In the genomic region with DNA sequence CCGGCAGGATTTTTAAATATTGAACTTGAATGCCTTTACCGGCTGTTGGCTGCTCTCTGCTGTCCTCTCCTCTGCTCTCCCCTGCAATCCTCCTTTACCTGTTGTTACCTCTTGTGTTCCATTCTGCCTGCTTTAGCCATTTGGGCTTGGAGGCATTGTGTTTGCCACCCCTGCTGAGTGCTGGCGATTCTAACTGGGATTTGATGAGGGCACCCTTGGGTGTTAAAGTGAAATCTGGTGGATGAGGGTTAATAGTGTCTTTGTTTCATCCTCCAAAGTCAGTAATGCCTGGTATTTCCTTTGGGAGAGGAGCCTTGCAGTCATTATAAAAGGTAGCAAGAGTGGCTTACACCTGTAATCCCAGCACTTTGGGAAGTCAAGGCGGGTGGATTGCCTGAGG, we compare ENCODE assay signal across 16 cellular contexts. TPM values are rescaled to one million over a fixed set of nuclear protein-coding genes. Genes with fewer than 3 reads are reported as not detected.
DNase-seq lines count a peak whose midpoint lies in the region; ATAC-seq and TF ChIP-seq lines count a peak whose summit lies in the region.
"Had no signal": no experiment of that assay in that cellular context is flagged by ENCODE, and none has a peak within 500 bp of the region (broad histone marks: within the 10 kb centered on the region; RNA-seq: fewer than 3 reads in every experiment).

No MANE protein-coding gene starts in this region.

- no peaks in the 10 kb centered on the region for H3K79me1 ChIP-seq in mesenchymal stem cell (replicated peaks; ENCODE audit: low read length, poor library complexity, severe bottlenecking)

- peaks cover 28% of the 10 kb centered on the region for H3K4me1 ChIP-seq in mesenchymal stem cell (ENCODE audit: control insufficient read depth, insufficient read depth, low read depth, low read length)

- peak overlapping the region; percentile 14 for H2AK5ac ChIP-seq in mesenchymal stem cell (ENCODE audit: low read length, severe bottlenecking)

- no peak overlapping the region for H3K4me3 Mint-ChIP-seq in stimulated activated naive CD8-positive, alpha-beta T cell treated with anti-CD3 and anti-CD28 coated beads, Interleukin-15, amount 100 ng/mL, for 72 hours
- no peak overlapping the region for H3K4me3 Mint-ChIP-seq in WTC11
- H3K4me3 Mint-ChIP-seq: activated CD4-positive, alpha-beta T cell treated with anti-CD3 and anti-CD28 coated beads for 36 hours had no signal

- H4K8ac ChIP-seq in mesenchymal stem cell (ENCODE audit: low read length): no peak overlapping the region

- H3K27ac Mint-ChIP-seq in stimulated activated naive CD8-positive, alpha-beta T cell treated with anti-CD3 and anti-CD28 coated beads, Interleukin-15, amount 100 ng/mL, for 72 hours: peak overlapping the region; percentile 53 to 91
- peak overlapping the region; percentile 96 for H3K27ac Mint-ChIP-seq in WTC11
- H3K27ac Mint-ChIP-seq: activated CD4-positive, alpha-beta T cell treated with anti-CD3 and anti-CD28 coated beads for 36 hours had no signal

- H4K91ac ChIP-seq in mesenchymal stem cell (ENCODE audit: low read length): peak overlapping the region; percentile 4

- no peaks in the 10 kb centered on the region; the same call in 1 of the 2 replicates for H3K36me3 Mint-ChIP-seq in WTC11

- peaks cover 5 to 15% of the 10 kb centered on the region in 2 experiments for H3K36me3 ChIP-seq in mesenchymal stem cell (ENCODE audit: control insufficient read depth in 1 of 2, insufficient read depth in 2 of 2, low read depth in 1 of 2, low read length in 2 of 2)
- H3K36me3 ChIP-seq: lower lobe of right lung had no signal

- WGBS in mesenchymal stem cell: 93% methylated on average over 4 of the region's 4 CpGs

- CTCF ChIA-PET in WTC11 (lab: Charles Lee): interaction anchor here (3.4 kb wide), 1 partner anchor 14 kb away, joined by 10 read pairs; no protein-coding TSS in a partner anchor

- H2AFZ ChIP-seq in mesenchymal stem cell (ENCODE audit: low read depth, low read length): no peak overlapping the region

- no peak overlapping the region for H2BK5ac ChIP-seq in mesenchymal stem cell (ENCODE audit: low read depth, low read length, poor library complexity, severe bottlenecking)

- no peaks in the 10 kb centered on the region for H3K9me3 ChIP-seq in mesenchymal stem cell (ENCODE audit: control insufficient read depth, low read length)
- H3K9me3 ChIP-seq: lower lobe of right lung had no signal

- no peak overlapping the region for H3K4me2 ChIP-seq in mesenchymal stem cell (ENCODE audit: low read length, poor library complexity, severe bottlenecking)

- H3K4me1 Mint-ChIP-seq in stimulated activated naive CD8-positive, alpha-beta T cell treated with anti-CD3 and anti-CD28 coated beads, Interleukin-15, amount 100 ng/mL, for 72 hours: peaks cover 86% of the 10 kb centered on the region
- peaks cover 47% of the 10 kb centered on the region for H3K4me1 Mint-ChIP-seq in WTC11

- no peaks in the 10 kb centered on the region for H3K9me3 Mint-ChIP-seq in stimulated activated naive CD8-positive, alpha-beta T cell treated with anti-CD3 and anti-CD28 coated beads, Interleukin-15, amount 100 ng/mL, for 72 hours
- H3K9me3 Mint-ChIP-seq in WTC11: no peaks in the 10 kb centered on the region
- H3K9me3 Mint-ChIP-seq: immature natural killer cell, naive B cell had no signal

- peak overlapping the region; percentile 11 to 64 for H3K18ac ChIP-seq in mesenchymal stem cell (ENCODE audit: low read depth in 1 of 2, low read length in 2 of 2)

- no peak for DNase-seq in stimulated activated naive CD8-positive, alpha-beta T cell treated with anti-CD3 and anti-CD28 coated beads, Interleukin-15, amount 100 ng/mL, for 72 hours
- no peak for DNase-seq in stimulated activated naive CD8-positive, alpha-beta T cell treated with anti-CD3 and anti-CD28 coated beads, Interleukin-15, Interleukin-2, amounts not matched to agents 100 U/mL and 50 U/mL, for 24 hours
- DNase-seq in WTC11 (ENCODE audit: low spot score) (no peak), mesenchymal stem cell (no peak), T1000 (lab: John Stamatoyannopoulos, UW) (no peak), AML-193 (lab: John Stamatoyannopoulos, UW) (no peak), NCI-H1105 treated with DMSO at 0.1 percent for 48 hours (lab: John Stamatoyannopoulos, UW) (no peak)
- DNase-seq: activated CD4-positive, alpha-beta T cell treated with anti-CD3 and anti-CD28 coated beads for 36 hours; activated T-cell treated with anti-CD3 and anti-CD28 coated beads, Interleukin-2, amount 50 U/mL, for 1 hour; immature natural killer cell; lower lobe of right lung; naive B cell; NCI-H2029; NCI-H524; substantia nigra had no signal

- ATAC-seq in stimulated activated naive CD8-positive, alpha-beta T cell treated with anti-CD3 and anti-CD28 coated beads, Interleukin-15, amount 100 ng/mL, for 72 hours: no peak
- ATAC-seq in stimulated activated naive CD8-positive, alpha-beta T cell treated with anti-CD3 and anti-CD28 coated beads, Interleukin-15, Interleukin-2, amounts not matched to agents 100 U/mL and 50 U/mL, for 24 hours: no peak
- ATAC-seq in WTC11: no peak
- ATAC-seq in HG03460 (IDR thresholded peaks at IDR 0.05; ENCODE audit: unreplicated experiment): no peak
- ATAC-seq: activated CD4-positive, alpha-beta T cell treated with anti-CD3 and anti-CD28 coated beads for 36 hours; lower lobe of right lung had no signal

- no peak overlapping the region for H2BK15ac ChIP-seq in mesenchymal stem cell (ENCODE audit: low read depth, poor library complexity, severe bottlenecking)

- H3K27me3 ChIP-seq in mesenchymal stem cell (ENCODE audit: control insufficient read depth in 1 of 2, insufficient read depth in 1 of 2, low read length in 2 of 2): no peaks in the 10 kb centered on the region

- no peak for TF ChIP-seq CTCF in WTC11 (IDR thresholded peaks at IDR 0.05)

- no peak overlapping the region for H3K23ac ChIP-seq in mesenchymal stem cell (ENCODE audit: low read length in 2 of 2)

- H3K4me3 ChIP-seq in mesenchymal stem cell (ENCODE audit: insufficient read depth in 1 of 2, low read depth in 1 of 2, low read length in 2 of 2): no peak overlapping the region
- H3K4me3 ChIP-seq: lower lobe of right lung had no signal

- no peak overlapping the region for H3K9ac ChIP-seq in mesenchymal stem cell (ENCODE audit: low read length)

- peak overlapping the region in 1 of 2 experiments; percentile 18 for H2BK12ac ChIP-seq in mesenchymal stem cell (ENCODE audit: low read length in 2 of 2)

- H3K14ac ChIP-seq in mesenchymal stem cell (ENCODE audit: low read length in 2 of 2): no peak overlapping the region

- POLR2A ChIA-PET in WTC11 (lab: Charles Lee): no interaction called here

- peak overlapping the region in 1 of 2 experiments; percentile 86 for H3K4ac ChIP-seq in mesenchymal stem cell (ENCODE audit: low read depth in 1 of 2, low read length in 2 of 2)

- peak overlapping the region; percentile 35 for H3K27ac ChIP-seq in mesenchymal stem cell (ENCODE audit: low read length, poor library complexity, severe bottlenecking)

- H2BK120ac ChIP-seq in mesenchymal stem cell (ENCODE audit: low read depth, low read length): no peak overlapping the region

- H3K27me3 Mint-ChIP-seq in stimulated activated naive CD8-positive, alpha-beta T cell treated with anti-CD3 and anti-CD28 coated beads, Interleukin-15, amount 100 ng/mL, for 72 hours: no peaks in the 10 kb centered on the region
- no peaks in the 10 kb centered on the region for H3K27me3 Mint-ChIP-seq in WTC11 (ENCODE audit: low read depth)
- H3K27me3 Mint-ChIP-seq: activated CD4-positive, alpha-beta T cell treated with anti-CD3 and anti-CD28 coated beads for 36 hours; naive B cell had no signal

TF ChIP-seq in WTC11, 78 proteins besides CTCF, POLR2A, EP300 and RAD21:
- TF ChIP-seq MXD4 (CRISPR knock-in tag; IDR thresholded peaks at IDR 0.05; ENCODE audit: borderline replicate concordance) (no peak), ZNF423 (CRISPR knock-in tag; IDR thresholded peaks at IDR 0.05) (peak; percentile 95)

RNA-seq across cellular contexts. Expression of a gene that starts 9.9 kb away (rescaled TPM):
- 94.9 to 113 TPM (median 104 TPM) in 3 replicates for total RNA-seq in WTC11 (2021)
- 134 TPM for polyA plus RNA-seq in mesenchymal stem cell (2013, experiment 1 of 2)
- polyA plus RNA-seq in mesenchymal stem cell (2013, experiment 2 of 2): 134 TPM

RNA-seq across cellular contexts. Expression of a gene that starts 24.7 kb away (rescaled TPM):
- total RNA-seq in WTC11 (2021): 16.6 to 18.0 TPM (median 17.5 TPM) in 3 replicates
- polyA plus RNA-seq in mesenchymal stem cell (2013, experiment 1 of 2): 9.7 TPM
- 9.3 TPM for polyA plus RNA-seq in mesenchymal stem cell (2013, experiment 2 of 2)
